1 cellular context compared by ENCODE assay signal in the genomic region with DNA sequence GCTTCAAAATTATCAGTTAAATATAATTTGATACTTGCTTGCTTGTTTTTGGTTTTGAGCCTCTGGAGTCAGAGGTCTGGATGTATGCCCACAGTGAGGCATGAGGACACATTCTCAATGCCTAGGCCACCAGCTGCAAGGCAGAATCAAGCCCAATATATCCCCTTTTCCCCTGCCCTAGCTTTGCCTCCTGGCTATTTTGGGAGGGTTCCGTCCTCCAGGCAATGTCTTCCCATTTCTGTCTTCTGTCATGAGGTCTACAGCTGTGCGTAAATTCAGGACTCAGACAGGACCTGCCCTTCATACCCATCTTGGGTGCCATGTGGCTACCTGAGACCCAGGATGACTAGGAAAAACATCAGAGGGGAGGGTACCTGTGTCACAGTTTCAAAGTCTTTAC.
TF ChIP-seq lines count a peak whose summit lies in the region.

No MANE protein-coding gene starts in this region.

TF ChIP-seq in K562, 482 proteins besides CTCF, POLR2A, EP300 and RAD21:
- TF ChIP-seq PHF20 (IDR thresholded peaks at IDR 0.05; ENCODE audit: partially characterized antibody): no peak
- no peak for TF ChIP-seq DPF2 (IDR thresholded peaks at IDR 0.05)
- TF ChIP-seq, protein P1, sequence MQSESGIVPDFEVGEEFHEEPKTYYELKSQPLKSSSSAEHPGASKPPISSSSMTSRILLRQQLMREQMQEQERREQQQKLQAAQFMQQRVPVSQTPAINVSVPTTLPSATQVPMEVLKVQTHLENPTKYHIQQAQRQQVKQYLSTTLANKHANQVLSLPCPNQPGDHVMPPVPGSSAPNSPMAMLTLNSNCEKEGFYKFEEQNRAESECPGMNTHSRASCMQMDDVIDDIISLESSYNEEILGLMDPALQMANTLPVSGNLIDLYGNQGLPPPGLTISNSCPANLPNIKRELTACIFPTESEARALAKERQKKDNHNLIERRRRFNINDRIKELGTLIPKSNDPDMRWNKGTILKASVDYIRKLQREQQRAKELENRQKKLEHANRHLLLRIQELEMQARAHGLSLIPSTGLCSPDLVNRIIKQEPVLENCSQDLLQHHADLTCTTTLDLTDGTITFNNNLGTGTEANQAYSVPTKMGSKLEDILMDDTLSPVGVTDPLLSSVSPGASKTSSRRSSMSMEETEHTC (IDR thresholded peaks at IDR 0.05): no peak
TF ChIP-seq in K562: peak in this region for 0.
